In genomic region chr22:22210375-22210774, GRCh38 we compare ENCODE assay signal across 9 cellular contexts.
DNase-seq lines count a peak whose midpoint lies in the region; ATAC-seq and TF ChIP-seq lines count a peak whose summit lies in the region.
"Had no signal": no experiment of that assay in that cellular context is flagged by ENCODE, and none has a peak within 500 bp of the region (broad histone marks: within the 10 kb centered on the region; RNA-seq: fewer than 3 reads in every experiment).

No MANE protein-coding gene starts in this region.

- TF ChIP-seq CTCF in AG10803 (conservative IDR thresholded peaks at IDR 0.05; ENCODE audit: low read length): no peak

- DNase-seq in AG10803 (ENCODE audit: low read depth) (peak; percentile 33), activated T-cell treated with anti-CD3 and anti-CD28 coated beads for 4 hours (peak; percentile 19), iris pigment epithelial cell (ENCODE audit: low read depth) (peak; percentile 83), GM19238 (ENCODE audit: insufficient read length, low spot score) (no peak), NCI-H2171 (lab: John Stamatoyannopoulos, UW) (no peak)
- DNase-seq: NCI-H1694 had no signal

- peak; percentile 38 for ATAC-seq in HG03097 (IDR thresholded peaks at IDR 0.05; ENCODE audit: low FRiP score, unreplicated experiment)
- ATAC-seq in HG03025 (IDR thresholded peaks at IDR 0.05; ENCODE audit: low FRiP score, unreplicated experiment): no peak
- ATAC-seq in HG02678 (IDR thresholded peaks at IDR 0.05; ENCODE audit: unreplicated experiment): no peak

- H3K4me3 ChIP-seq in AG10803 (ENCODE audit: low read length): no peak overlapping the region

Comparison
In these comparisons a context has a peak if more than half of its experiments do, and no peak if none do; other contexts are left out.
1. DNase-seq: peak in AG10803 (single experiment), activated T-cell treated with anti-CD3 and anti-CD28 coated beads for 4 hours (single experiment) and iris pigment epithelial cell (single experiment); none in GM19238 (single experiment) and NCI-H2171 (single experiment).